1 cellular context compared by ENCODE assay signal in genomic region chr1:62756255-62756884, GRCh38.
TF ChIP-seq lines count a peak whose summit lies in the region.

No MANE protein-coding gene starts in this region.

TF ChIP-seq in GM23338, 12 proteins besides CTCF, POLR2A, EP300 and RAD21:
- peak; percentile 94 for TF ChIP-seq ZNF462 (CRISPR knock-in tag; IDR thresholded peaks at IDR 0.05)
- TF ChIP-seq NANOG (IDR thresholded peaks at IDR 0.05; ENCODE audit: borderline replicate concordance): 0 out of 2 replicates have a peak, but pooled peaks have one; percentile 10
